Comparison of ENCODE assay signal across 8 cellular contexts in the genomic region with DNA sequence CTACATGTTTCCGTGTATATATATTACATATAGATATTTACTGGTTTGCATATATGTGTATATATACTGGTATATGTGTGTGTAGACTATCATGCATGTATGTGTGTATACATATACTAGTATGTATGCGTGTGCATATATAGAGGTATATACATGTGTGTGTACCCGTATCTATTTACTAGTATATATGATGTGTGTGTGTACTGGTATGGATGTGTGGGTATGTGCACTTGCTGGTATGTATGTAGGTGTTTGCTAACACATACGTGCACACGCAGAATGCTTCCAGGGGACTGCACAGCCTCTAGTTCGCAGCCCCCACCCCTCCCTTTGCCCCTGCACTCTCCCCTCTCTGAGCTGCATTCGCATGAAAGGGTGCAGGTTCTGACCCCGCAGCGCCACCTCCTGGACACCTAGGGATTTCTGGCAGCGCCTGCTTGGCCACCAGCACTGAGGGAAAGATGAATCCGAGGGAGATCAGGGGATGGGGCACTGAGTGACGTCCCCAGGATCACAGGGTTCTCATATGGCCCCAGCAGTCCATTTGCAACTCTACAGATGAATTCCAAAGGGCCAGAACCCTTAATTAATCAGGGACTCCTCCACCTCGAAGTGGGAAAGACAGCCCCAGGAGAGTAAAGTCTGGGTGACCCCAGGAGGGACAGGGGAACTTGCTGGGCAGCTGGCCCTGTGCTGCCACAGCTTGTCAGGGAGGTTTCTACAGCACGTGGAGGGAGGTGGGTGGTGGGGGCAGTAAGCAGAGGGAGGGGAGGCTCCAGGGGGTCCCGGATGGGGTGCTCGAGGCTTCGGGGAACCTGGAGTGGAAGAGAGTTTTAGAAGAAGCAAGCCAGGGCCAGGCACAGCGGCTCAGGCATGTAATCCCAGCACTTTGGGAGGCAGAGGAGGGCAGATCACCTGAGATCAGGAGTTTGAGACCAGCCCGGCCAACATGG.
DNase-seq lines count a peak whose midpoint lies in the region; ATAC-seq, FAIRE-seq and TF ChIP-seq lines count a peak whose summit lies in the region.

No MANE protein-coding gene starts in this region.

- H3K27ac Mint-ChIP-seq in activated naive CD8-positive, alpha-beta T cell treated with anti-CD3 and anti-CD28 coated beads, Interleukin-2, amount 50 U/mL, for 24 hours, result no peak overlapping the region

- H3K79me2 ChIP-seq in SK-N-SH (ENCODE audit: insufficient read depth), result no peaks in the 10 kb centered on the region

- DNase-seq in A172 (ENCODE audit: low spot score) (peak; percentile 60), GM12891 (ENCODE audit: insufficient read length, low spot score) (peak; percentile 70), MG63 (peak; percentile 57), SK-N-SH (peak; percentile 90), heart right ventricle (peak; percentile 74 to 82), retinal pigment epithelial cell (ENCODE audit: low read depth) (no peak)
- DNase-seq in activated naive CD8-positive, alpha-beta T cell treated with anti-CD3 and anti-CD28 coated beads, Interleukin-2, amount 50 U/mL, for 24 hours, result peak; percentile 80

- H3K36me3 ChIP-seq in MG63 (no peaks in the 10 kb centered on the region), SK-N-SH (replicated peaks in 1 of 2; ENCODE audit: control insufficient read depth in 1 of 2, insufficient read depth in 2 of 2, low read length in 1 of 2) (no peaks in the 10 kb centered on the region), heart right ventricle (no peaks in the 10 kb centered on the region)

- no peak overlapping the region for H3K4me3 Mint-ChIP-seq in activated naive CD8-positive, alpha-beta T cell treated with anti-CD3 and anti-CD28 coated beads, Interleukin-2, amount 50 U/mL, for 24 hours

- H3K9me2 ChIP-seq in SK-N-SH, result no peaks in the 10 kb centered on the region

- FAIRE-seq in GM12891 (lab: Jason Lieb, UNC), result no peak

- no peaks in the 10 kb centered on the region for H3K9me3 Mint-ChIP-seq in activated naive CD8-positive, alpha-beta T cell treated with anti-CD3 and anti-CD28 coated beads, Interleukin-2, amount 50 U/mL, for 24 hours

- H3K36me3 Mint-ChIP-seq in activated naive CD8-positive, alpha-beta T cell treated with anti-CD3 and anti-CD28 coated beads, Interleukin-2, amount 50 U/mL, for 24 hours (ENCODE audit: low read depth), result no peaks in the 10 kb centered on the region

- H3K4me2 ChIP-seq in SK-N-SH, result no peak overlapping the region

- CTCF ChIA-PET in SK-N-SH (lab: Yijun Ruan, JAX), result interaction anchor here (0.6 to 7.1 kb wide), 87 partner anchors 10 to 1713 kb away, joined by 3 to 99 read pairs (median 4); partner anchors contain the start of genes ASAP2, CPSF3 and ITGB1BP1

- no peak for TF ChIP-seq POLR2A in GM12891 (IDR thresholded peaks at IDR 0.05; ENCODE audit: low read depth, low read length)

- H3K4me1 Mint-ChIP-seq in activated naive CD8-positive, alpha-beta T cell treated with anti-CD3 and anti-CD28 coated beads, Interleukin-2, amount 50 U/mL, for 24 hours, result no peaks in the 10 kb centered on the region

- H3K9ac ChIP-seq in SK-N-SH, result no peak overlapping the region

- H3K27me3 ChIP-seq in MG63 (no peaks in the 10 kb centered on the region), SK-N-SH (ENCODE audit: insufficient read depth) (no peaks in the 10 kb centered on the region), heart right ventricle (no peaks in the 10 kb centered on the region)

- H3K4me1 ChIP-seq in SK-N-SH (ENCODE audit: control insufficient read depth in 1 of 2, insufficient read depth in 2 of 2, low read depth in 1 of 2, low read length in 1 of 2) (peaks cover 3 to 9% of the 10 kb centered on the region in 2 experiments; a peak in 1 of 4 replicates), heart right ventricle (peaks cover 5 to 15% (median 10%) of the 10 kb centered on the region in 9 donors)

- TF ChIP-seq CTCF in SK-N-SH (IDR thresholded peaks at IDR 0.05), result peak; percentile 97
- peak; percentile 62 to 85 (median 78) for TF ChIP-seq CTCF in heart right ventricle (IDR thresholded peaks at IDR 0.05)
- TF ChIP-seq CTCF in retinal pigment epithelial cell (conservative IDR thresholded peaks at IDR 0.05; ENCODE audit: low read depth, low read length), result peak; percentile 89

- peaks cover 11% of the 10 kb centered on the region for H3F3A ChIP-seq in SK-N-SH (replicated peaks; ENCODE audit: insufficient read depth)

- no peak overlapping the region for H3K4me3 ChIP-seq in MG63
- H3K4me3 ChIP-seq in SK-N-SH (ENCODE audit: low read depth in 2 of 2, low read length in 1 of 2), result no peak overlapping the region; a peak in 1 of 4 replicates
- no peak overlapping the region for H3K4me3 ChIP-seq in heart right ventricle
- H3K4me3 ChIP-seq in retinal pigment epithelial cell (ENCODE audit: low read length), result no peak overlapping the region

- intact Hi-C loops in heart right ventricle (cut with DNase I), result loop anchor here (2.0 to 10.0 kb wide), 13 partner anchors 53 to 285 kb away; partner anchors contain the start of genes ASAP2 (in 4 of the 10), CPSF3 (in 3 of the 10) and ITGB1BP1 (in 3 of the 10)

- H3K9me3 ChIP-seq in MG63 (no peaks in the 10 kb centered on the region), SK-N-SH (no peaks in the 10 kb centered on the region), heart right ventricle (no peaks in the 10 kb centered on the region)

- TF ChIP-seq EP300 in SK-N-SH (IDR thresholded peaks at IDR 0.05; ENCODE audit: borderline replicate concordance in 1 of 2, low read depth in 1 of 2, low read length in 1 of 2), result no peak

- H4K20me1 ChIP-seq in SK-N-SH (ENCODE audit: insufficient read depth), result no peaks in the 10 kb centered on the region

- POLR2A ChIA-PET in SK-N-SH (lab: Yijun Ruan, JAX), result no interaction called here

- H3K27ac ChIP-seq in SK-N-SH (ENCODE audit: low read depth in 2 of 2, low read length in 1 of 2) (no peak overlapping the region), heart right ventricle (no peak overlapping the region)

- TF ChIP-seq RAD21 in SK-N-SH (IDR thresholded peaks at IDR 0.05; ENCODE audit: low read length), result peak; percentile 94

- H2AFZ ChIP-seq in SK-N-SH (ENCODE audit: low read depth), result peak overlapping the region; percentile 73

- ATAC-seq in activated naive CD8-positive, alpha-beta T cell treated with anti-CD3 and anti-CD28 coated beads, Interleukin-2, amount 50 U/mL, for 24 hours, result no peak
- ATAC-seq in heart right ventricle (peak in 6 of 8 donors; percentile 29 to 49 (median 37)), GM18517 (IDR thresholded peaks at IDR 0.05; ENCODE audit: unreplicated experiment) (no peak)

- peaks cover 16% of the 10 kb centered on the region for H3K27me3 Mint-ChIP-seq in activated naive CD8-positive, alpha-beta T cell treated with anti-CD3 and anti-CD28 coated beads, Interleukin-2, amount 50 U/mL, for 24 hours

- WGBS in SK-N-SH (ENCODE audit: low lambda C conversion rate), result 34% methylated on average over 19 of the region's 19 CpGs
- 33 to 39% methylated on average over 19 of the region's 19 CpGs for WGBS in heart right ventricle, 2 donors

TF ChIP-seq in GM12891, 5 proteins besides CTCF, POLR2A, EP300 and RAD21:
- TF ChIP-seq PAX5 (IDR thresholded peaks at IDR 0.05; ENCODE audit: insufficient read depth, low read length, severe bottlenecking), result no peak
- TF ChIP-seq POLR2AphosphoS5 (IDR thresholded peaks at IDR 0.05; ENCODE audit: low read depth, low read length), result no peak
- TF ChIP-seq SPI1 (IDR thresholded peaks at IDR 0.05; ENCODE audit: low read depth, low read length), result no peak
- TF ChIP-seq TAF1 (IDR thresholded peaks at IDR 0.05; ENCODE audit: low read depth, low read length), result no peak
- no peak for TF ChIP-seq POU2F2 (IDR thresholded peaks at IDR 0.05; ENCODE audit: low read depth, low read length)

TF ChIP-seq in SK-N-SH, 30 proteins besides CTCF, POLR2A, EP300 and RAD21:
- TF ChIP-seq MXI1 (IDR thresholded peaks at IDR 0.05; ENCODE audit: low read depth, low read length) (0 out of 2 replicates have a peak, but pooled peaks have one; percentile 17), RFX5 (IDR thresholded peaks at IDR 0.05; ENCODE audit: low read length) (0 out of 2 replicates have a peak, but pooled peaks have one; percentile 36), TCF12 (IDR thresholded peaks at IDR 0.05) (no peak), SMC3 (IDR thresholded peaks at IDR 0.05; ENCODE audit: low read depth, low read length) (peak; percentile 95), YY1 (IDR thresholded peaks at IDR 0.05; ENCODE audit: low read depth) (no peak)

Comparison
In these comparisons a context has a peak if more than half of its experiments do, and no peak if none do; other contexts are left out.
1. ATAC-seq: peak in heart right ventricle (6 of 8); none in activated naive CD8-positive, alpha-beta T cell treated with anti-CD3 and anti-CD28 coated beads, Interleukin-2, amount 50 U/mL, for 24 hours (single experiment) and GM18517 (single experiment).
2. Peak in every context shown above with its lines, with median percentiles within 50 percentile points of each other: CTCF ChIP-seq.